9 cellular contexts compared by ENCODE assay signal in genomic region chr17:44111777-44112176, GRCh38. TPM values are rescaled to one million over a fixed set of nuclear protein-coding genes. Genes with fewer than 3 reads are reported as not detected.
DNase-seq lines count a peak whose midpoint lies in the region; ATAC-seq and TF ChIP-seq lines count a peak whose summit lies in the region.
"Had no signal": no experiment of that assay in that cellular context is flagged by ENCODE, and none has a peak within 500 bp of the region (broad histone marks: within the 10 kb centered on the region; RNA-seq: fewer than 3 reads in every experiment).

No MANE protein-coding gene starts in this region.

- CTCF ChIA-PET in activated naive CD4-positive, alpha-beta T cell treated with anti-CD3 and anti-CD28 coated beads, Interleukin-2, amount 10 ng/mL, durations not matched to agents 7 days and 5 days (lab: Charles Lee), result interaction anchor here (1.2 to 1.9 kb wide), 4 partner anchors 12 to 168 kb away, joined by 3 to 6 read pairs (median 4); partner anchors contain the start of gene HDAC5

- no peak for DNase-seq in activated naive CD4-positive, alpha-beta T cell treated with anti-CD3 and anti-CD28 coated beads, Interleukin-2, amount 10 ng/mL, durations not matched to agents 7 days and 5 days
- DNase-seq in activated naive CD4-positive, alpha-beta T cell treated with anti-CD3 and anti-CD28 coated beads, Interleukin-2, amount 50 U/mL, for 16 hours, result no peak
- DNase-seq in adipocyte (ENCODE audit: low read depth) (no peak), lung (ENCODE audit: low spot score) (no peak), activated gamma-delta T cell treated with Interleukin-2 at 50 U/mL for 16 hours (no peak), NCI-H146 (lab: John Stamatoyannopoulos, UW) (no peak)

- no peak for ATAC-seq in lung (ENCODE audit: insufficient read depth, low FRiP score)
- ATAC-seq in HG02970 (IDR thresholded peaks at IDR 0.05; ENCODE audit: low FRiP score, unreplicated experiment), result no peak

- H3K36me3 Mint-ChIP-seq in activated naive CD4-positive, alpha-beta T cell treated with anti-CD3 and anti-CD28 coated beads, Interleukin-2, amount 10 ng/mL, durations not matched to agents 7 days and 5 days, result peaks cover 6% of the 10 kb centered on the region

- TF ChIP-seq CTCF in lung (IDR thresholded peaks at IDR 0.05; ENCODE audit: control extremely low read depth, extremely low read depth), result no peak

- no peaks in the 10 kb centered on the region for H3K9me3 Mint-ChIP-seq in activated naive CD4-positive, alpha-beta T cell treated with anti-CD3 and anti-CD28 coated beads, Interleukin-2, amount 10 ng/mL, durations not matched to agents 7 days and 5 days

- H3K9ac ChIP-seq in adipocyte (ENCODE audit: low read length), result peak overlapping the region; percentile 21

- H3K27me3 Mint-ChIP-seq in activated naive CD4-positive, alpha-beta T cell treated with anti-CD3 and anti-CD28 coated beads, Interleukin-2, amount 10 ng/mL, durations not matched to agents 7 days and 5 days, result no peaks in the 10 kb centered on the region

- H3K27ac ChIP-seq in lung (ENCODE audit: low read depth in 1 of 2, low read length in 1 of 2), result peak overlapping the region; percentile 80 to 88
- peak overlapping the region; percentile 6 for H3K27ac ChIP-seq in thymus (ENCODE audit: low read depth)

- H3K9me3 ChIP-seq in adipocyte (ENCODE audit: control insufficient read depth, low read length) (no peaks in the 10 kb centered on the region), lung (ENCODE audit: control insufficient read depth in 2 of 2, insufficient read depth in 1 of 2, low read length in 1 of 2) (no peaks in the 10 kb centered on the region), thymus (ENCODE audit: control insufficient read depth) (no peaks in the 10 kb centered on the region)

- H3K4me3 ChIP-seq in adipocyte (ENCODE audit: low read length) (peak overlapping the region; percentile 20), lung (no peak overlapping the region), thymus (ENCODE audit: low read length) (no peak overlapping the region)

- peaks cover 11% of the 10 kb centered on the region for H3K36me3 ChIP-seq in adipocyte (ENCODE audit: control insufficient read depth, insufficient read depth, low read length, severe bottlenecking)
- H3K36me3 ChIP-seq in lung (ENCODE audit: control insufficient read depth in 2 of 2, insufficient read depth in 2 of 2, low read length in 2 of 2), result peaks cover 0 to 29% of the 10 kb centered on the region in 2 donors
- H3K36me3 ChIP-seq in thymus (ENCODE audit: control insufficient read depth, insufficient read depth), result peaks cover 8% of the 10 kb centered on the region

- H3K27ac Mint-ChIP-seq in activated naive CD4-positive, alpha-beta T cell treated with anti-CD3 and anti-CD28 coated beads, Interleukin-2, amount 10 ng/mL, durations not matched to agents 7 days and 5 days, result peak overlapping the region; percentile 12

- no peaks in the 10 kb centered on the region for H3K27me3 ChIP-seq in adipocyte (replicated peaks; ENCODE audit: control insufficient read depth, insufficient read depth, low read length)
- H3K27me3 ChIP-seq in lung (ENCODE audit: control insufficient read depth, insufficient read depth), result no peaks in the 10 kb centered on the region
- no peaks in the 10 kb centered on the region for H3K27me3 ChIP-seq in thymus (ENCODE audit: control insufficient read depth, insufficient read depth)

- peaks cover 28% of the 10 kb centered on the region for H3K4me1 Mint-ChIP-seq in activated naive CD4-positive, alpha-beta T cell treated with anti-CD3 and anti-CD28 coated beads, Interleukin-2, amount 10 ng/mL, durations not matched to agents 7 days and 5 days

- no peak overlapping the region for H3K4me3 Mint-ChIP-seq in activated naive CD4-positive, alpha-beta T cell treated with anti-CD3 and anti-CD28 coated beads, Interleukin-2, amount 10 ng/mL, durations not matched to agents 7 days and 5 days

- 78 to 83% methylated on average over 3 of the region's 3 CpGs for WGBS in lung, 2 donors
- 80% methylated on average over 3 of the region's 3 CpGs for WGBS in thymus

- peaks cover 47% of the 10 kb centered on the region for H3K4me1 ChIP-seq in adipocyte (ENCODE audit: control insufficient read depth, insufficient read depth, low read length)
- peaks cover 13 to 46% of the 10 kb centered on the region in 2 donors for H3K4me1 ChIP-seq in lung (ENCODE audit: control insufficient read depth in 2 of 2, insufficient read depth in 2 of 2, low read length in 2 of 2)
- peaks cover 19% of the 10 kb centered on the region for H3K4me1 ChIP-seq in thymus (ENCODE audit: control insufficient read depth, insufficient read depth, low read length)

RNA-seq across cellular contexts. Expression of gene HDAC5, which starts 11.7 kb away (rescaled TPM):
- 10 to 100 TPM; 33.8 to 77.4 TPM for total RNA-seq in lung
- polyA plus RNA-seq in lung (10 to 100 TPM; 29.6 to 39.0 TPM), thymus (34.4 TPM)

RNA-seq across cellular contexts. Expression of gene HROB, which starts 30.0 kb away (rescaled TPM):
- 1 to 10 TPM in 1 of 2 donors, under 1 TPM in 1; 0.88 to 1.3 TPM for total RNA-seq in lung
- polyA plus RNA-seq in lung, result under 1 TPM; 0.61 to 0.87 TPM
- polyA plus RNA-seq in thymus, result 0.94 TPM

RNA-seq across cellular contexts. Expression of gene G6PC3, which starts 41.2 kb away (rescaled TPM):
- 10 to 100 TPM; 21.2 to 74.6 TPM for total RNA-seq in lung
- polyA plus RNA-seq in lung (10 to 100 TPM; 84.8 to 87.4 TPM), thymus (30.2 TPM)

RNA-seq across cellular contexts. Expression of gene LSM12, which starts 45.3 kb away (rescaled TPM):
- total RNA-seq in lung, result 10 to 100 TPM; 14.8 to 45.3 TPM
- 10 to 100 TPM; 25.8 to 54.6 TPM for polyA plus RNA-seq in lung
- polyA plus RNA-seq in thymus, result 31.3 TPM

RNA-seq across cellular contexts. Expression of gene ASB16, which starts 58.7 kb away (rescaled TPM):
- total RNA-seq in lung, result under 1 TPM in 1 of 2 donors, not detected in 1; 0.11 TPM
- under 1 TPM; 0.10 TPM for polyA plus RNA-seq in lung
- 0.14 TPM for polyA plus RNA-seq in thymus
- total RNA-seq: subcutaneous adipose tissue had no signal
